9 cellular contexts compared by ENCODE assay signal in the genomic region with DNA sequence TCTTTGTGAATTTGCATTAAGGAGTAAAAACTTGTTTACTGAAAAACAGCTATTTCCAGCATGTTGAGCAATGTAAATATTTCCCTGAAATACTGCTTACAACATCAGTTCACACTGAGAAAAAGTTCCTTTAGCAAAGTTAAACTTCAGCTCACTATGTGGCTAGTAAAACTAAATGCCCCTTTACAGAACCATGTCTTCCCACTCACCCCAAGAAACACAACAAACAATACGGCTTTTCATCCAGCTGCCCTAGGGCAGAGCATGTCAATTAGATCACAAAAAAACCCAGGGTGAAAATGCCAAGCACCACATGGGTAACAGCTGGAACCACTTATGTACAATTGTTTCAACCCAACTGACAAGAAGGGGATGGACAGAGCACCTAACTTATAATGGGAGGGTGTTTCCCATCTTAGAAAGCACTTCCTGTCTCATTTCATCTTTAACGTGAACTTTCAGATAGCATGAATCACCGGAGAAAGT. TPM values are rescaled to one million over a fixed set of nuclear protein-coding genes. Genes with fewer than 3 reads are reported as not detected.
DNase-seq lines count a peak whose midpoint lies in the region; ATAC-seq and TF ChIP-seq lines count a peak whose summit lies in the region.
"Had no signal": no experiment of that assay in that cellular context is flagged by ENCODE, and none has a peak within 500 bp of the region (broad histone marks: within the 10 kb centered on the region; RNA-seq: fewer than 3 reads in every experiment).

No MANE protein-coding gene starts in this region.

- H3K36me3 Mint-ChIP-seq in nephron progenitor cell (ENCODE audit: low read depth), result peaks cover 43% of the 10 kb centered on the region
- H3K36me3 Mint-ChIP-seq in activated T-cell treated with anti-CD3 and anti-CD28 coated beads, Interleukin-2, amount 50 U/mL, for 24 hours (ENCODE audit: low read depth), result no peaks in the 10 kb centered on the region

- H3K4me3 ChIP-seq in OCI-LY3 (ENCODE audit: low read length) (peak overlapping the region; percentile 27; the same call in 1 of the 2 replicates), BE2C (ENCODE audit: low read depth, low read length) (no peak overlapping the region)

- H3K27me3 Mint-ChIP-seq in nephron progenitor cell (ENCODE audit: low read depth, poor library complexity), result no peaks in the 10 kb centered on the region
- H3K27me3 Mint-ChIP-seq in activated T-cell treated with anti-CD3 and anti-CD28 coated beads, Interleukin-2, amount 50 U/mL, for 24 hours, result peaks cover 28% of the 10 kb centered on the region

- H3K79me2 ChIP-seq in OCI-LY3 (ENCODE audit: low read length), result no peaks in the 10 kb centered on the region

- DNase-seq in H4 (ENCODE audit: low spot score) (peak; percentile 63), nephron progenitor cell (no peak), cerebellar nuclear complex (lab: John Stamatoyannopoulos, UW) (no peak), BE2C (no peak), HuH-7.5 (ENCODE audit: low spot score) (no peak)
- no peak for DNase-seq in activated T-cell treated with anti-CD3 and anti-CD28 coated beads, Interleukin-2, amount 50 U/mL, for 24 hours

- H3K4me1 ChIP-seq in OCI-LY3 (ENCODE audit: low read length) (peaks cover 8% of the 10 kb centered on the region), BE2C (no peaks in the 10 kb centered on the region)

- peak overlapping the region; percentile 50; the same call in 1 of the 2 replicates for H2AFZ ChIP-seq in OCI-LY3 (ENCODE audit: low read depth, low read length)

- H3K4me3 Mint-ChIP-seq in nephron progenitor cell, result no peak overlapping the region
- no peak overlapping the region for H3K4me3 Mint-ChIP-seq in activated T-cell treated with anti-CD3 and anti-CD28 coated beads, Interleukin-2, amount 50 U/mL, for 24 hours

- no peak for TF ChIP-seq POLR2A in GM18505 (IDR thresholded peaks at IDR 0.05; ENCODE audit: borderline replicate concordance, extremely low read depth, insufficient read depth, insufficient read length)

- H3K36me3 ChIP-seq in OCI-LY3 (replicated peaks; ENCODE audit: low read depth, low read length) (no peaks in the 10 kb centered on the region), BE2C (no peaks in the 10 kb centered on the region)

- peak; percentile 75 for ATAC-seq in GM18505 (IDR thresholded peaks at IDR 0.05; ENCODE audit: unreplicated experiment)

- no peak overlapping the region for H3K27ac ChIP-seq in OCI-LY3 (ENCODE audit: low read length)

- H3K9me3 Mint-ChIP-seq in nephron progenitor cell, result peaks cover 7% of the 10 kb centered on the region
- no peaks in the 10 kb centered on the region for H3K9me3 Mint-ChIP-seq in activated T-cell treated with anti-CD3 and anti-CD28 coated beads, Interleukin-2, amount 50 U/mL, for 24 hours

- no peak overlapping the region for H3K9ac ChIP-seq in OCI-LY3 (ENCODE audit: low read length)

- H3K27me3 ChIP-seq in OCI-LY3 (ENCODE audit: low read depth, low read length) (peaks cover 31% of the 10 kb centered on the region), BE2C (peaks cover 48% of the 10 kb centered on the region)

- no peaks in the 10 kb centered on the region for H3K9me3 ChIP-seq in OCI-LY3 (ENCODE audit: insufficient read depth, low read length)
- H3K9me3 ChIP-seq in BE2C, result no peaks in the 10 kb centered on the region

- peaks cover 34% of the 10 kb centered on the region for H3K4me1 Mint-ChIP-seq in nephron progenitor cell
- H3K4me1 Mint-ChIP-seq in activated T-cell treated with anti-CD3 and anti-CD28 coated beads, Interleukin-2, amount 50 U/mL, for 24 hours (ENCODE audit: low read depth), result peaks cover 8% of the 10 kb centered on the region

- no peaks in the 10 kb centered on the region for H4K20me1 ChIP-seq in OCI-LY3 (ENCODE audit: insufficient read depth, low read length)

- peak overlapping the region; percentile 62 for H3K27ac Mint-ChIP-seq in nephron progenitor cell
- no peak overlapping the region for H3K27ac Mint-ChIP-seq in activated T-cell treated with anti-CD3 and anti-CD28 coated beads, Interleukin-2, amount 50 U/mL, for 24 hours
- H3K27ac Mint-ChIP-seq: IgD-negative memory B cell had no signal

- TF ChIP-seq CTCF in OCI-LY3 (IDR thresholded peaks at IDR 0.05; ENCODE audit: low read depth, low read length) (no peak), nephron progenitor cell (IDR thresholded peaks at IDR 0.05) (no peak), BE2C (IDR thresholded peaks at IDR 0.05; ENCODE audit: low read depth, low read length) (no peak)

- peak overlapping the region; percentile 43 for H3K4me2 ChIP-seq in OCI-LY3 (ENCODE audit: low read length)

RNA-seq across cellular contexts. Expression of a gene that starts 6.7 kb away (rescaled TPM):
- 14.0 and 19.2 TPM in 2 replicates for total RNA-seq in H4 (2014; rRNA removed; shearing (Covaris generic))
- polyA plus RNA-seq in BE2C (2012; ENCODE audit: insufficient read depth, insufficient read length, low read depth), result not detected
- polyA plus RNA-seq: IgD-negative memory B cell had no signal
